Comparison of ENCODE assay signal across 14 cellular contexts in the genomic region with DNA sequence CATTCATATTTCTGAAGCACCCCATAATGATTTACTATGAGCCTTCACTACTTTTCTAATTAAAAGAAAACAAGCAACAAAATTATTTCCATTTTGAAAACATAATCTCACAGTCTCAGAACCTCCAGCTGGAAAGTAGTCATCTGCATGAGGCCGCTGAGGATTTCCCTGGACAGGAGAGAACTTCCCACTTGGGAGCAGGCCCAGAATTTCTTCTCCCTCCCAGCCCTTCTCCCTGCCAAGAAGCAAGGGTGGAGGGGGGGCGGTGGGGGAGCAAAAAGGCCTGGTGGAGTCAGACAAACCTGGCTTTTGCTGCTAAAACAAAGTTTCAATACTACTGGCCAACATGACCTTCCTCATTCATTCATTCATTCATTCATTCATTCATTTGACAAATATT.
A peak's percentile ranks its signal among the peaks of the same experiment; 100 is the strongest.
DNase-seq lines count a peak whose midpoint lies in the region; ATAC-seq and TF ChIP-seq lines count a peak whose summit lies in the region.
"Had no signal": no experiment of that assay in that cellular context is flagged by ENCODE, and none has a peak within 500 bp of the region (broad histone marks: within the 10 kb centered on the region; RNA-seq: fewer than 3 reads in every experiment).

No MANE protein-coding gene starts in this region.

- H3K27me3 ChIP-seq in gastrocnemius medialis = no peaks in the 10 kb centered on the region
- H3K27me3 ChIP-seq: suprapubic skin had no signal

- H3K4me1 ChIP-seq in gastrocnemius medialis = peaks cover 3 to 17% of the 10 kb centered on the region in 2 donors

- DNase-seq in H4 (ENCODE audit: low spot score) = peak; percentile 27
- DNase-seq in cardiac fibroblast (ENCODE audit: low read depth in 2 of 2) = peak; percentile 72 to 89
- DNase-seq in left ventricle myocardium superior = peak; percentile 64
- DNase-seq in gastrocnemius medialis = peak in 1 of 2 donors; percentile 15
- DNase-seq in activated T-cell treated with anti-CD3 and anti-CD28 coated beads, Interleukin-2, amount 50 U/mL, for 48 hours = no peak
- DNase-seq in COLO668 (lab: John Stamatoyannopoulos, UW; ENCODE audit: unreplicated experiment) = no peak
- DNase-seq: activated naive CD8-positive, alpha-beta T cell treated with anti-CD3 and anti-CD28 coated beads for 36 hours; NCI-H1930; NK-92 treated with Interleukin-12 subunit alpha and Interleukin-12 subunit beta, amount 100 ng/mL, for 24 hours; occipital lobe had no signal

- TF ChIP-seq POLR2A in gastrocnemius medialis (IDR thresholded peaks at IDR 0.05) = no peak

- no peak for TF ChIP-seq CTCF in cardiac fibroblast (IDR thresholded peaks at IDR 0.05; ENCODE audit: low read depth, low read length)
- TF ChIP-seq CTCF in gastrocnemius medialis (IDR thresholded peaks at IDR 0.05 in 4 of 5, conservative IDR thresholded peaks at IDR 0.05 in 1 of 5) = no peak

- peak overlapping the region in 2 of 4 donors; percentile 52 to 64 for H3K27ac ChIP-seq in gastrocnemius medialis
- H3K27ac ChIP-seq: suprapubic skin had no signal

- H3K9me3 ChIP-seq in gastrocnemius medialis = no peaks in the 10 kb centered on the region
- H3K9me3 ChIP-seq: suprapubic skin had no signal

- H3K4me3 ChIP-seq in cardiac fibroblast (replicated peaks in 1 of 2; ENCODE audit: low read depth in 2 of 2, low read length in 2 of 2) (no peak overlapping the region), gastrocnemius medialis (no peak overlapping the region)
- H3K4me3 ChIP-seq: GM23338, suprapubic skin had no signal

- intact Hi-C loops in left ventricle myocardium superior (cut with micrococcal nuclease) = no loop called here
- intact Hi-C loops in gastrocnemius medialis (cut with DNase I; ENCODE audit: low total_unique reads) = loop anchor here (5.0 kb wide), 1 partner anchor 66 kb away; no protein-coding TSS in a partner anchor

- in situ Hi-C loops in gastrocnemius medialis (cut with MboI; ENCODE audit: low sequenced_read_pairs in 4 of 4) = loop anchor here in 1 of 4 donors (25.0 kb wide), 1 partner anchor 89 kb away; no protein-coding TSS in a partner anchor

- no peaks in the 10 kb centered on the region for H3K36me3 ChIP-seq in gastrocnemius medialis
- H3K36me3 ChIP-seq: suprapubic skin had no signal

- ATAC-seq in left ventricle myocardium superior (peak; percentile 78), gastrocnemius medialis (peak; percentile 58 to 59), HG03521 (IDR thresholded peaks at IDR 0.05; ENCODE audit: unreplicated experiment) (no peak), HG02759 (IDR thresholded peaks at IDR 0.05; ENCODE audit: unreplicated experiment) (no peak)

Comparison
In these comparisons a context has a peak if more than half of its experiments do, and no peak if none do; other contexts are left out.
1. DNase-seq: peak in H4 (single experiment), cardiac fibroblast (2 of 2) and left ventricle myocardium superior (single experiment); none in activated T-cell treated with anti-CD3 and anti-CD28 coated beads, Interleukin-2, amount 50 U/mL, for 48 hours (0 of 2) and COLO668 (single experiment).
2. ATAC-seq: peak in left ventricle myocardium superior (single experiment) and gastrocnemius medialis (2 of 2); none in HG03521 (single experiment) and HG02759 (single experiment).